In the genomic region with DNA sequence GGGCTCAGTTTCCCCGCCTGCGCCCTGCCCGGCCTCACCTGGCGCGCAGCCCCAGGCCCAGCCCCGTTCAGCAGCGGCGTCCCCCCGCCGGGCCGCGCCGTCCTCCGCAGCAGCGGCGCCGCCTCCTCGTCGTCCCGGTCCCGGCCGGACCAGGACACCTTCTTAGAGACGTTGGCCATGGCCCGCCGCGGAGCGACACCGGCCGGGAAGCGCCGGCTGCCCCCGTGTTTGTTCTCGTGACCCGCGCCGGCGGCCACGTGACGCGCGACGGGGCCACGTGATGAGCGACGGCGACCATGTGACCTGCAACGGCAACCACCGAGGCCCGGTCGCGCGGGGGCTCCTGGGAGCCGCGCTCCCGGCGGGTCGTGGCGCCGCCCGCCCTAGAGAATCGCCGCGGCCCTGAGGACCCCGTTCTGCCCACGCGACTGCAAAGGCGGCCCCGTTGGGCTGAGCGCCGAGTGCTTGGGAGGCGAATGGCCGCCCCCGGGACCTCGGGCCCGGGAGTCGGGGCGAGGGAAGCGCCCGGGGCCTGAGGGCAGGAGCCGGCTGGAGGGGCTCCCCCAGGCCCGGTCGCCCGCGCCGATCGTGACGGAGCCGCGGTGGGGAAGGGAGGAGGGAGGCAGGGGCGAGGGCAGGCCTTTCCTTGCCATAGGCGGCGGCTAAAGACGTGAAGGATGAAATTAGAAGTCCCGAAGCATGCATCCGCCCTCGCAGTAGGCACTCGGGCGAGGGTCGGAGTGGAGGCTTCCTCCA, we compare ENCODE assay signal across 8 cellular contexts. TPM values are rescaled to one million over a fixed set of nuclear protein-coding genes. Genes with fewer than 3 reads are reported as not detected.
DNase-seq lines count a peak whose midpoint lies in the region.

A gene with protein sequence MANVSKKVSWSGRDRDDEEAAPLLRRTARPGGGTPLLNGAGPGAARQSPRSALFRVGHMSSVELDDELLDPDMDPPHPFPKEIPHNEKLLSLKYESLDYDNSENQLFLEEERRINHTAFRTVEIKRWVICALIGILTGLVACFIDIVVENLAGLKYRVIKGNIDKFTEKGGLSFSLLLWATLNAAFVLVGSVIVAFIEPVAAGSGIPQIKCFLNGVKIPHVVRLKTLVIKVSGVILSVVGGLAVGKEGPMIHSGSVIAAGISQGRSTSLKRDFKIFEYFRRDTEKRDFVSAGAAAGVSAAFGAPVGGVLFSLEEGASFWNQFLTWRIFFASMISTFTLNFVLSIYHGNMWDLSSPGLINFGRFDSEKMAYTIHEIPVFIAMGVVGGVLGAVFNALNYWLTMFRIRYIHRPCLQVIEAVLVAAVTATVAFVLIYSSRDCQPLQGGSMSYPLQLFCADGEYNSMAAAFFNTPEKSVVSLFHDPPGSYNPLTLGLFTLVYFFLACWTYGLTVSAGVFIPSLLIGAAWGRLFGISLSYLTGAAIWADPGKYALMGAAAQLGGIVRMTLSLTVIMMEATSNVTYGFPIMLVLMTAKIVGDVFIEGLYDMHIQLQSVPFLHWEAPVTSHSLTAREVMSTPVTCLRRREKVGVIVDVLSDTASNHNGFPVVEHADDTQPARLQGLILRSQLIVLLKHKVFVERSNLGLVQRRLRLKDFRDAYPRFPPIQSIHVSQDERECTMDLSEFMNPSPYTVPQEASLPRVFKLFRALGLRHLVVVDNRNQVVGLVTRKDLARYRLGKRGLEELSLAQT (minus strand): TSS at position 233 of the 756 bp plus-strand sequence. CDS start 54 bp downstream, at position 179.

- no peaks in the 10 kb centered on the region for H3K9me2 ChIP-seq in GM23248 (ENCODE audit: insufficient read depth)

- peak within 1 kb of the TSS; percentile 84 for H3K4me3 ChIP-seq in GM23248
- H3K4me3 ChIP-seq in neuronal stem cell (ENCODE audit: low read length in 2 of 2), result peak within 1 kb of the TSS; percentile 92 to 99
- peak within 1 kb of the TSS; percentile 72 to 85 (median 74) for H3K4me3 ChIP-seq in subcutaneous abdominal adipose tissue (ENCODE audit: low read depth in 1 of 5, low read length in 5 of 5)

- peak; percentile 72 for DNase-seq in EL
- DNase-seq in GM23248, result peak; percentile 93
- DNase-seq in Kasumi-1 (lab: John Stamatoyannopoulos, UW), result peak; percentile 28 to 42
- peak; percentile 68 for DNase-seq in SK-MEL-5 (ENCODE audit: low read depth, low spot score)
- DNase-seq in activated naive CD4-positive, alpha-beta T cell treated with Interleukin-2 at 50 U/mL for 16 hours, result peak; percentile 89
- peak; percentile 74 for DNase-seq in foreskin melanocyte
- DNase-seq in neuronal stem cell (ENCODE audit: low spot score), result peak; percentile 72

- H2BK15ac ChIP-seq in neuronal stem cell (ENCODE audit: low read length), result no peak within 1 kb of the TSS

- peaks cover 15% of the 10 kb centered on the region for H3K79me1 ChIP-seq in neuronal stem cell (ENCODE audit: low read depth, low read length)

- H3K27me3 ChIP-seq in GM23248 (replicated peaks; ENCODE audit: insufficient read depth), result no peaks in the 10 kb centered on the region
- H3K27me3 ChIP-seq in neuronal stem cell (ENCODE audit: control insufficient read depth in 3 of 3, insufficient read depth in 3 of 3, low read depth in 1 of 3, low read length in 3 of 3), result no peaks in the 10 kb centered on the region
- H3K27me3 ChIP-seq in subcutaneous abdominal adipose tissue (ENCODE audit: control insufficient read depth in 5 of 5, insufficient read depth in 4 of 5, low read length in 5 of 5), result no peaks in the 10 kb centered on the region

- H3K18ac ChIP-seq in neuronal stem cell (ENCODE audit: low read length), result peak within 1 kb of the TSS; percentile 97

- no peak within 1 kb of the TSS for H3K4ac ChIP-seq in neuronal stem cell (ENCODE audit: low read length)

- H2BK120ac ChIP-seq in neuronal stem cell (ENCODE audit: low read depth, low read length), result no peak within 1 kb of the TSS

- H4K20me1 ChIP-seq in GM23248 (ENCODE audit: insufficient read depth), result no peaks in the 10 kb centered on the region

- no peaks in the 10 kb centered on the region for H3F3A ChIP-seq in GM23248 (ENCODE audit: insufficient read depth)

- 1 to 2% methylated on average over 78 to 86 of the region's 99 CpGs for WGBS in GM23248 (ENCODE audit: low coverage in 1 of 2, low lambda C conversion rate in 2 of 2, missing lambda C conversion rate in 2 of 2), 2 experiments
- WGBS in neuronal stem cell (ENCODE audit: extremely low coverage in 2 of 2, insufficient read length in 2 of 2, insufficient replicate concordance in 1 of 2), 2 donors, result no CpG with 5 or more reads among the region's 99 CpGs

- peak within 1 kb of the TSS; percentile 50 for H3K27ac ChIP-seq in GM23248
- no peak within 1 kb of the TSS for H3K27ac ChIP-seq in neuronal stem cell (replicated peaks; ENCODE audit: low read length)
- H3K27ac ChIP-seq in subcutaneous abdominal adipose tissue (ENCODE audit: low read depth, low read length), result peak within 1 kb of the TSS; percentile 82

- in situ Hi-C loops in GM23248 (cut with MboI) (no loop called here), SK-MEL-5 (cut with HindIII; ENCODE audit: low pct_unique_long_range_greater_than_20kb, low sequenced_read_pairs) (no loop called here)

- H3K4me1 ChIP-seq in GM23248 (ENCODE audit: insufficient read depth), result peaks cover 19% of the 10 kb centered on the region
- H3K4me1 ChIP-seq in neuronal stem cell (ENCODE audit: control insufficient read depth in 2 of 2, insufficient read depth in 1 of 2, low read depth in 1 of 2, low read length in 2 of 2), result peaks cover 4 to 15% of the 10 kb centered on the region in 2 donors
- H3K4me1 ChIP-seq in subcutaneous abdominal adipose tissue (ENCODE audit: control insufficient read depth in 5 of 5, insufficient read depth in 5 of 5, low read length in 5 of 5), result peaks cover 7 to 51% (median 36%) of the 10 kb centered on the region in 5 donors

- H3K14ac ChIP-seq in neuronal stem cell (ENCODE audit: low read length), result peak within 1 kb of the TSS; percentile 82

- peak within 1 kb of the TSS; percentile 74 for H2AFZ ChIP-seq in GM23248
- peak within 1 kb of the TSS; percentile 97 for H2AFZ ChIP-seq in neuronal stem cell (ENCODE audit: low read length)

- peak within 1 kb of the TSS; percentile 73 for H2BK12ac ChIP-seq in neuronal stem cell (ENCODE audit: low read length)

- H3K4me2 ChIP-seq in GM23248 (ENCODE audit: unreplicated experiment), result peak within 1 kb of the TSS; percentile 80
- peak within 1 kb of the TSS; percentile 75 for H3K4me2 ChIP-seq in neuronal stem cell (ENCODE audit: insufficient read depth, low read length, poor library complexity, severe bottlenecking)

- peaks cover 48% of the 10 kb centered on the region for H3K79me2 ChIP-seq in GM23248 (ENCODE audit: insufficient read depth)

- peak within 1 kb of the TSS; percentile 93 for H3K23ac ChIP-seq in neuronal stem cell (ENCODE audit: low read depth, low read length, poor library complexity)

- no peak within 1 kb of the TSS for H4K91ac ChIP-seq in neuronal stem cell (ENCODE audit: low read depth, low read length, poor library complexity)

- no peak within 1 kb of the TSS for H2BK5ac ChIP-seq in neuronal stem cell (ENCODE audit: low read length)

- H3K9ac ChIP-seq in GM23248, result peak within 1 kb of the TSS; percentile 93
- H3K9ac ChIP-seq in neuronal stem cell (ENCODE audit: low read depth, low read length, poor library complexity), result peak within 1 kb of the TSS; percentile 98
- H3K9ac ChIP-seq in subcutaneous abdominal adipose tissue (ENCODE audit: low read length in 5 of 5), result peak within 1 kb of the TSS; percentile 71 to 97 (median 96)

- no peak within 1 kb of the TSS for H4K8ac ChIP-seq in neuronal stem cell (ENCODE audit: low read depth, low read length)

- peak within 1 kb of the TSS; percentile 91 for H2AK5ac ChIP-seq in neuronal stem cell (ENCODE audit: low read depth, low read length)

- no peaks in the 10 kb centered on the region for H3K36me3 ChIP-seq in GM23248 (ENCODE audit: low read depth)
- no peaks in the 10 kb centered on the region for H3K36me3 ChIP-seq in neuronal stem cell (replicated peaks in 1 of 2; ENCODE audit: control insufficient read depth in 2 of 2, insufficient read depth in 2 of 2, low read length in 2 of 2)
- no peaks in the 10 kb centered on the region for H3K36me3 ChIP-seq in subcutaneous abdominal adipose tissue (ENCODE audit: control insufficient read depth in 5 of 5, insufficient read depth in 5 of 5, low read length in 5 of 5)

- H3K9me3 ChIP-seq in GM23248 (ENCODE audit: low read depth) (no peaks in the 10 kb centered on the region), neuronal stem cell (replicated peaks in 1 of 2; ENCODE audit: control insufficient read depth in 2 of 2, insufficient read depth in 1 of 2, low read depth in 1 of 2, low read length in 2 of 2) (peaks cover 0 to 3% of the 10 kb centered on the region in 2 donors), subcutaneous abdominal adipose tissue (ENCODE audit: control insufficient read depth in 5 of 5, low read length in 5 of 5) (no peaks in the 10 kb centered on the region)

RNA-seq across cellular contexts. Expression of the gene that starts here (rescaled TPM):
- 37.3 and 39.3 TPM in 2 replicates for total RNA-seq in GM23248 (2014; rRNA removed; shearing (Covaris generic))
- polyA plus RNA-seq in GM23248 (2016; fragmentation: Nextera tagmentation; extraction: Ambion mirVana), result 31.7 and 33.6 TPM in 2 replicates
- total RNA-seq in SK-MEL-5 (2014; rRNA removed; shearing (Covaris generic)), result 277 and 308 TPM in 2 replicates
- 483 and 561 TPM in 2 replicates for polyA plus RNA-seq in SK-MEL-5 (2015; cell fraction: cytosol; rRNA removed)
- polyA plus RNA-seq in SK-MEL-5 (2015; cell fraction: nucleus; rRNA removed), result 1,289 and 1,392 TPM in 2 replicates
- polyA plus RNA-seq in neuronal stem cell (2013, experiment 1 of 2), result 32.7 TPM
- 28.0 TPM for polyA plus RNA-seq in neuronal stem cell (2013, experiment 2 of 2)

Comparison
In these comparisons a context has a peak if more than half of its experiments do, and no peak if none do; other contexts are left out.
1. DNase-seq: peak in every context shown above with its lines; median percentile 93 in GM23248; 89 in activated naive CD4-positive, alpha-beta T cell treated with Interleukin-2 at 50 U/mL for 16 hours; 74 in foreskin melanocyte; 72 in EL; 72 in neuronal stem cell; 68 in SK-MEL-5; 35 in Kasumi-1.